Comparison of ENCODE assay signal across 1 cellular context in genomic region chr4:48739560-48740019, GRCh38.
TF ChIP-seq lines count a peak whose summit lies in the region.

No MANE protein-coding gene starts in this region.

TF ChIP-seq in K562, 482 proteins besides CTCF, POLR2A, EP300 and RAD21 (continued from another document and continues in another):
- TF ChIP-seq ZNF280B (CRISPR knock-in tag; IDR thresholded peaks at IDR 0.05) (no peak), ARID3B (CRISPR knock-in tag; IDR thresholded peaks at IDR 0.05; ENCODE audit: borderline replicate concordance) (no peak), HDAC2 (IDR thresholded peaks at IDR 0.05) (peak; percentile 59), TFAM (CRISPR knock-in tag; conservative IDR thresholded peaks at IDR 0.05) (no peak), CTBP1 (IDR thresholded peaks at IDR 0.05; ENCODE audit: borderline replicate concordance) (peak; percentile 40; the same call in 1 of the 2 replicates), SIN3B (IDR thresholded peaks at IDR 0.05; ENCODE audit: low read depth) (no peak), GATAD2B (IDR thresholded peaks at IDR 0.05; ENCODE audit: borderline replicate concordance) (peak; percentile 44; the same call in 1 of the 2 replicates), ZNF282 (CRISPR knock-in tag; IDR thresholded peaks at IDR 0.05) (no peak), ZBTB40 (IDR thresholded peaks at IDR 0.05) (no peak), ZBTB40 (CRISPR knock-in tag; IDR thresholded peaks at IDR 0.05) (no peak), PURB (CRISPR knock-in tag; IDR thresholded peaks at IDR 0.05; ENCODE audit: low read depth) (no peak), POLR3G (IDR thresholded peaks at IDR 0.05; ENCODE audit: extremely low read depth, insufficient read length, insufficient replicate concordance) (no peak), HLTF (IDR thresholded peaks at IDR 0.05) (0 out of 2 replicates have a peak, but pooled peaks have one; percentile 37), HMGXB4 (CRISPR knock-in tag; IDR thresholded peaks at IDR 0.05) (no peak), POLR2B (IDR thresholded peaks at IDR 0.05; ENCODE audit: low read depth, partially characterized antibody) (no peak), ZBTB12 (CRISPR knock-in tag; IDR thresholded peaks at IDR 0.05) (no peak), ZBTB34 (CRISPR knock-in tag; IDR thresholded peaks at IDR 0.05) (no peak), CBFA2T2 (conservative IDR thresholded peaks at IDR 0.05) (peak; percentile 78), MEF2D (tag; conservative IDR thresholded peaks at IDR 0.05; ENCODE audit: low read depth) (no peak), ZNF589 (CRISPR knock-in tag; IDR thresholded peaks at IDR 0.05; ENCODE audit: low read depth) (no peak), SPI1 (IDR thresholded peaks at IDR 0.05; ENCODE audit: borderline replicate concordance, low read depth, low read length) (no peak), ZNF79 (CRISPR knock-in tag; IDR thresholded peaks at IDR 0.05; ENCODE audit: low read depth) (no peak), NR2F6 (CRISPR knock-in tag; IDR thresholded peaks at IDR 0.05) (no peak), PHTF2 (CRISPR knock-in tag; IDR thresholded peaks at IDR 0.05) (no peak), KDM2B (CRISPR knock-in tag; IDR thresholded peaks at IDR 0.05) (no peak), ESRRA (IDR thresholded peaks at IDR 0.05; ENCODE audit: borderline replicate concordance, low read depth) (peak; percentile 96), ZC3H11A (IDR thresholded peaks at IDR 0.05; ENCODE audit: low read depth, low read length) (no peak), ZNF764 (CRISPR knock-in tag; IDR thresholded peaks at IDR 0.05; ENCODE audit: low read depth) (no peak), HDAC1 (IDR thresholded peaks at IDR 0.05) (peak in 1 of 2 experiments; percentile 58; a peak in 3 of 4 replicates), MEF2A (IDR thresholded peaks at IDR 0.05; ENCODE audit: control insufficient read depth, low read depth, low read length) (no peak), CBX1 (IDR thresholded peaks at IDR 0.05; ENCODE audit: low read depth) (no peak), XRCC5 (IDR thresholded peaks at IDR 0.05; ENCODE audit: low read depth, low read length) (no peak), MYBL2 (IDR thresholded peaks at IDR 0.05; ENCODE audit: low read depth) (no peak), MYBL2 (CRISPR knock-in tag; IDR thresholded peaks at IDR 0.05; ENCODE audit: borderline replicate concordance) (no peak), ZNF785 (CRISPR knock-in tag; IDR thresholded peaks at IDR 0.05) (no peak), CEBPB (tag; IDR thresholded peaks at IDR 0.05) (peak; percentile 91), EWSR1 (IDR thresholded peaks at IDR 0.05; ENCODE audit: borderline replicate concordance, low read depth, partially characterized antibody) (no peak), GATAD2A (IDR thresholded peaks at IDR 0.05) (no peak), AFF1 (IDR thresholded peaks at IDR 0.05; ENCODE audit: low read depth in 1 of 2, partially characterized antibody in 2 of 2) (no peak), SAP30 (IDR thresholded peaks at IDR 0.05; ENCODE audit: borderline replicate concordance, insufficient read depth, low read depth, low read length, poor library complexity, severe bottlenecking) (no peak), HMBOX1 (IDR thresholded peaks at IDR 0.05) (peak; percentile 62; the same call in 1 of the 2 replicates), SREBF1 (IDR thresholded peaks at IDR 0.05; ENCODE audit: borderline replicate concordance, low read depth, low read length) (no peak)
